8 cellular contexts compared by ENCODE assay signal in the genomic region with DNA sequence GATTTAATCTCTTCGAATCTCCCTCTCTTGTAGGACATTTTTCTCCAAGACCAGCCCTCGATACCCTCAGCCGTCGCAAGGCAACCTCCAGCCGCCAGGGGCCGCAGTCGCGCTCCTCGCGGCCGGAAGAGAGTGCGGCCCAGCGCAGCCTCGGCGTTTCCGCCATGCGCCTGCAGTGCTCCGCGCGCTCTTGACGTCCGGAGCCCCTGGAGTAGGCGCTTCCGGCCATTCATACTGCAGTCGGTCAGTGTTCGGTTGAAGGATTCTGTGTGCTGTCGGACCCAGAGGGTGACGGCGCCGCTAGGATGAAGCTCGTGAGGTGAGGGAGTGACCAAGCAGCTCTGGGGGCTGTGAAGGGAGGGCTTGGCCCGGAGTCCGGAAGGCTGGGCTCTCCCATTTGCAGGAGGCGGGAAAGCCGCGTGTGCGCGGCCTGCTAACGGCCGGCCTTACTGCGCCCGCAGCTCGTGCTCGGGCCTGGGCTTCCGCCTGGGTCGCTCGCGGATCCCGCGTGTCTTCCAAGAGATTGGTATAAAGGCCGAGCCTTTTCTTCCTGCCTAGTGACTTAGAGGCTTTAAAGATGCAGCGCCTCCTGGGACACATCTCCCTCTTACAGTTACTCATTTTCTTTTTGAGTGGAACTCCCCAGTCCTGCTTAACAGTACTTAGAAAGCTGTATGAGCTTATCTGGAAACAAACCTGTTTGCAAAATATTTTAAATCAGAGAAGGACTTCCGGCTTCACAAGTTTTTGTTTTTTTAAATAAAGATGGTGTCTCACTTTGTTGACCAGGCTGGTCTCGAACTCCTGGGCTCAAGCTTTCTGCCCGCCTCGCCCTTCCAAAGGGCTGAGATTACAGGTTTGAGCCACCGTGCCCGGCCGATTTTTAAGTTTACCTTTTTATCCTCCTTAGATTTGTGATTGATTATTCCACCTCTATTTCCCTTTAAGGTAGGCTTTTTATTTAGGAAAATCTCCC. TPM values are rescaled to one million over a fixed set of nuclear protein-coding genes. Genes with fewer than 3 reads are reported as not detected.
DNase-seq lines count a peak whose midpoint lies in the region; ATAC-seq and TF ChIP-seq lines count a peak whose summit lies in the region.

Gene SNRPD1, plus strand, starts transcription at position 190 of the 976 bp plus-strand sequence. Its CDS starts 116 bp downstream, at position 306.

- H3K9me2 ChIP-seq in PC-9 (ENCODE audit: insufficient read depth): no peaks in the 10 kb centered on the region

- H3K4me2 ChIP-seq in PC-9: peak within 1 kb of the TSS; percentile 81

- 0% methylated on average over 59 of the region's 59 CpGs for WGBS in esophagus, 2 donors

- H3K36me3 ChIP-seq in PC-9 (ENCODE audit: low read depth) (peaks cover 4% of the 10 kb centered on the region; the same call in 1 of the 2 replicates), esophagus (ENCODE audit: control insufficient read depth in 2 of 2, insufficient read depth in 2 of 2, low read length in 1 of 2) (no peaks in the 10 kb centered on the region), muscle layer of colon (ENCODE audit: insufficient read depth, low read length) (no peaks in the 10 kb centered on the region)

- CTCF ChIA-PET in PC-9 (lab: Charles Lee): interaction anchor here (0.6 to 1.6 kb wide), 3 partner anchors 10 to 28 kb away, joined by 6 to 10 read pairs (median 10); no protein-coding TSS in a partner anchor

- H3K79me2 ChIP-seq in PC-9 (ENCODE audit: low read depth): peaks cover 53% of the 10 kb centered on the region

- peak within 1 kb of the TSS; percentile 99 for H3K27ac Mint-ChIP-seq in activated T-cell treated with anti-CD3 and anti-CD28 coated beads, Interleukin-2, amount 50 U/mL, for 24 hours

- peaks cover 18% of the 10 kb centered on the region for H4K20me1 ChIP-seq in PC-9 (ENCODE audit: insufficient read depth)

- H3K4me1 Mint-ChIP-seq in activated T-cell treated with anti-CD3 and anti-CD28 coated beads, Interleukin-2, amount 50 U/mL, for 24 hours (ENCODE audit: low read depth): peaks cover 32% of the 10 kb centered on the region

- TSS peak; percentile 56 for BruUV-seq in PC-9 (replicated peaks; lab: Mats Ljungman, UMichigan)

- peaks cover 53% of the 10 kb centered on the region for H3K36me3 Mint-ChIP-seq in activated T-cell treated with anti-CD3 and anti-CD28 coated beads, Interleukin-2, amount 50 U/mL, for 24 hours (ENCODE audit: low read depth)

- in situ Hi-C loops in KBM-7 (cut with MboI; ENCODE audit: low pct_unique_long_range_greater_than_20kb, low sequenced_read_pairs): no loop called here

- H3K9ac ChIP-seq in muscle layer of colon (ENCODE audit: low read length): peak within 1 kb of the TSS; percentile 50

- H3K9me3 Mint-ChIP-seq in activated T-cell treated with anti-CD3 and anti-CD28 coated beads, Interleukin-2, amount 50 U/mL, for 24 hours: no peaks in the 10 kb centered on the region

- POLR2A ChIA-PET in PC-9 (lab: Charles Lee; ENCODE audit: unreplicated experiment): no interaction called here

- H3K9me3 ChIP-seq in PC-9 (ENCODE audit: insufficient read depth, low read depth) (no peaks in the 10 kb centered on the region), esophagus (ENCODE audit: control insufficient read depth in 2 of 2, insufficient read depth in 1 of 2, low read depth in 1 of 2, low read length in 1 of 2) (no peaks in the 10 kb centered on the region), muscle layer of colon (ENCODE audit: low read length) (no peaks in the 10 kb centered on the region)

- H3K4me1 ChIP-seq in PC-9 (replicated peaks; ENCODE audit: insufficient read depth) (peaks cover 12% of the 10 kb centered on the region; the same call in 1 of the 2 replicates), esophagus (ENCODE audit: control insufficient read depth in 2 of 2, insufficient read depth in 2 of 2, low read length in 1 of 2) (peaks cover 0 to 3% of the 10 kb centered on the region in 2 donors), muscle layer of colon (ENCODE audit: insufficient read depth, low read length) (peaks cover 8% of the 10 kb centered on the region)

- no peaks in the 10 kb centered on the region for H3K27me3 ChIP-seq in PC-9 (ENCODE audit: insufficient read depth, low read depth)
- no peaks in the 10 kb centered on the region for H3K27me3 ChIP-seq in esophagus (ENCODE audit: control insufficient read depth in 1 of 2, insufficient read depth in 2 of 2, low read length in 2 of 2)
- no peaks in the 10 kb centered on the region for H3K27me3 ChIP-seq in muscle layer of colon (ENCODE audit: control insufficient read depth in 1 of 2, insufficient read depth in 2 of 2, low read length in 2 of 2)

- peak within 1 kb of the TSS; percentile 75 for H3K27ac ChIP-seq in PC-9
- peak within 1 kb of the TSS; percentile 76 to 85 for H3K27ac ChIP-seq in esophagus (ENCODE audit: low read depth in 2 of 2, low read length in 1 of 2)
- peak within 1 kb of the TSS; percentile 96 for H3K27ac ChIP-seq in muscle layer of colon (ENCODE audit: low read depth, low read length)

- H3K4me3 Mint-ChIP-seq in activated T-cell treated with anti-CD3 and anti-CD28 coated beads, Interleukin-2, amount 50 U/mL, for 24 hours: peak within 1 kb of the TSS; percentile 95

- peak within 1 kb of the TSS; percentile 77 for H2AFZ ChIP-seq in PC-9

- H3K27me3 Mint-ChIP-seq in activated T-cell treated with anti-CD3 and anti-CD28 coated beads, Interleukin-2, amount 50 U/mL, for 24 hours: no peaks in the 10 kb centered on the region

- intact Hi-C loops in PC-9 (cut with micrococcal nuclease; ENCODE audit: unreplicated experiment): loop anchor here (10.0 kb wide), 1 partner anchor 132 kb away; the partner anchor contains the start of gene MIB1

- H3F3A ChIP-seq in PC-9 (ENCODE audit: insufficient read depth, low read depth): 0 out of 2 replicates have a peak, but pooled peaks cover 5% of the 10 kb centered on the region

- DNase-seq in DMS79 treated with DMSO at 0.1 percent for 48 hours (lab: John Stamatoyannopoulos, UW): peak; percentile 86
- DNase-seq in KBM-7: peak; percentile 97
- peak; percentile 69 to 87 for DNase-seq in PC-9
- peak; percentile 96 for DNase-seq in activated T-cell treated with anti-CD3 and anti-CD28 coated beads, Interleukin-2, amount 50 U/mL, for 24 hours
- peak; percentile 80 for DNase-seq in stimulated activated CD8-positive, alpha-beta memory T cell treated with anti-CD3 and anti-CD28 coated beads, Interleukin-7, amount 100 ng/mL, for 24 hours (ENCODE audit: low read depth)

- TF ChIP-seq CTCF in PC-9 (conservative IDR thresholded peaks at IDR 0.05): peak; percentile 80

- peak; percentile 98 for ATAC-seq in GM21717 (IDR thresholded peaks at IDR 0.05; ENCODE audit: unreplicated experiment)

- H3K4me3 ChIP-seq in PC-9 (peak within 1 kb of the TSS; percentile 83), esophagus (ENCODE audit: low read depth in 1 of 2, low read length in 2 of 2) (peak within 1 kb of the TSS; percentile 88 to 92), muscle layer of colon (ENCODE audit: low read depth in 1 of 2, low read length in 2 of 2) (peak within 1 kb of the TSS; percentile 68 to 93)

RNA-seq across cellular contexts. Expression of gene SNRPD1, which starts in this region (rescaled TPM):
- 56.0 and 57.6 TPM in 2 replicates for total RNA-seq in PC-9 (2021)
- polyA plus RNA-seq in esophagus: 10 to 100 TPM; 19.6 to 23.6 TPM

Comparison
In these comparisons a context has a peak if more than half of its experiments do, and no peak if none do; other contexts are left out.
1. Peak in every context shown above with its lines: DNase-seq, ATAC-seq, H3K4me3 ChIP-seq and H3K27ac ChIP-seq.